In the genomic region with DNA sequence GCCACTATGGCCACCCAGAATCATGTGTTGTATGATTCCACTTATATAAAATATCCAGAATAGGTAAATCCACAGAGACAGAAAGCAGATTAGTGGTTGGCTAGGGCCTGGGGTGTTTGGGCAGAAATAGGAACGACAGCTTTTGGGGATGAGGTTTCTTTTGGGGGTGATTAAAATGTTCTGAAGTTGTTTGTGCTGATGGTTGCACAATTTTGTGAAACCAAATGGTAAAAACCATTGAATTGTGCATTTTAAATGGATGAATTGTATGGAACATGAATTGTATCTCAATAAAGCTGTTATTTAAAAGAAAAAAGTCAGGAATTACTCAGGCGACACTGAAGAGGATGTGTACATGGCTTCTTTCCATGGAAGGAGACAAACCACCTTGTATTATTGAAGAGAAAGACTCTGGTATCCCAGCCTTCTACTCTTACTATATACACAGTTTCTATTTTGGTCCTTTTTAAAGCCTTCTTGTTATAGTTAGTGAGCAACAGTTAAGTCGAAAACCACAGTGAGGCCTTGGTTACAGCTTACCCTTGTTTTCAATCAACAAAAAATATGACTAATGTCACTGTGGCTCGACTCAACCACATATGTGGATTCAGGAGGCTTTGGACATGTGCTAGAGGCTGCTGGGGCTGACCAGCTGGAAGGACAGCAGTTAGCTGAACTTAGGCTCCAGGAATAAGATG, we compare ENCODE assay signal across 8 cellular contexts. TPM values are rescaled to one million over a fixed set of nuclear protein-coding genes. Genes with fewer than 3 reads are reported as not detected.
A peak's percentile ranks its signal among the peaks of the same experiment; 100 is the strongest.
DNase-seq lines count a peak whose midpoint lies in the region; ATAC-seq, FAIRE-seq and TF ChIP-seq lines count a peak whose summit lies in the region.

No MANE protein-coding gene starts in this region.

- TF ChIP-seq POLR2A in GM12891 (IDR thresholded peaks at IDR 0.05; ENCODE audit: low read depth, low read length), result no peak

- peak; percentile 84 for FAIRE-seq in GM12891 (lab: Jason Lieb, UNC)

- H3K9me3 Mint-ChIP-seq in progenitor cell of endocrine pancreas (ENCODE audit: low read depth), result no peaks in the 10 kb centered on the region

- no peak for TF ChIP-seq CTCF in astrocyte of the spinal cord (IDR thresholded peaks at IDR 0.05; ENCODE audit: low read depth, low read length)
- TF ChIP-seq CTCF in progenitor cell of endocrine pancreas (IDR thresholded peaks at IDR 0.05; ENCODE audit: unreplicated experiment), result no peak

- peak; percentile 18 for DNase-seq in GM12891 (ENCODE audit: insufficient read length, low spot score)
- DNase-seq in Kasumi-1 (lab: John Stamatoyannopoulos, UW), result peak; percentile 80 to 85
- peak; percentile 96 for DNase-seq in astrocyte of the spinal cord (ENCODE audit: low read depth, low spot score)
- no peak for DNase-seq in progenitor cell of endocrine pancreas (ENCODE audit: low spot score, unreplicated experiment)
- no peak for DNase-seq in germinal center (ENCODE audit: low spot score)
- DNase-seq in activated effector memory CD4-positive, alpha-beta T cell treated with Interleukin-2 at 50 U/mL for 16 hours, result no peak
- DNase-seq in AML-193 (lab: John Stamatoyannopoulos, UW), result no peak

- H3K27ac Mint-ChIP-seq in progenitor cell of endocrine pancreas, result peak overlapping the region; percentile 11

- peaks cover 8% of the 10 kb centered on the region for H3K4me1 Mint-ChIP-seq in progenitor cell of endocrine pancreas (ENCODE audit: low read depth)

- peak; percentile 82 for ATAC-seq in GM21717 (IDR thresholded peaks at IDR 0.05; ENCODE audit: unreplicated experiment)

- H3K27me3 Mint-ChIP-seq in progenitor cell of endocrine pancreas, result no peaks in the 10 kb centered on the region

- H3K4me3 Mint-ChIP-seq in progenitor cell of endocrine pancreas (ENCODE audit: low read depth), result no peak overlapping the region

- no peaks in the 10 kb centered on the region for H3K36me3 Mint-ChIP-seq in progenitor cell of endocrine pancreas (ENCODE audit: insufficient read depth)

- in situ Hi-C loops in astrocyte of the spinal cord (cut with HindIII; ENCODE audit: low sequenced_read_pairs), result no loop called here

- no peak overlapping the region for H3K4me3 ChIP-seq in astrocyte of the spinal cord (ENCODE audit: low read depth, low read length)

TF ChIP-seq in GM12891, 5 proteins besides CTCF, POLR2A, EP300 and RAD21:
- TF ChIP-seq POLR2AphosphoS5 (IDR thresholded peaks at IDR 0.05; ENCODE audit: low read depth, low read length), result no peak
- TF ChIP-seq SPI1 (IDR thresholded peaks at IDR 0.05; ENCODE audit: low read depth, low read length), result no peak
- TF ChIP-seq POU2F2 (IDR thresholded peaks at IDR 0.05; ENCODE audit: low read depth, low read length), result no peak

RNA-seq across cellular contexts. Expression of a gene that starts 57.1 kb away (rescaled TPM):
- polyA plus RNA-seq in GM12891 (2012; ENCODE audit: low read depth, missing spikeins), result 24.9 TPM
- 107 TPM in 2 replicates for total RNA-seq in progenitor cell of endocrine pancreas

Comparison
In these comparisons a context has a peak if more than half of its experiments do, and no peak if none do; other contexts are left out.
1. DNase-seq: peak in GM12891 (single experiment), Kasumi-1 (2 of 2) and astrocyte of the spinal cord (single experiment); none in progenitor cell of endocrine pancreas (single experiment), germinal center (single experiment), activated effector memory CD4-positive, alpha-beta T cell treated with Interleukin-2 at 50 U/mL for 16 hours (single experiment) and AML-193 (0 of 2).